Comparison of ENCODE assay signal across 18 cellular contexts in genomic region chr13:32408999-32409313, GRCh38. TPM values are rescaled to one million over a fixed set of nuclear protein-coding genes. Genes with fewer than 3 reads are reported as not detected.
A peak's percentile ranks its signal among the peaks of the same experiment; 100 is the strongest.
DNase-seq lines count a peak whose midpoint lies in the region; ATAC-seq and TF ChIP-seq lines count a peak whose summit lies in the region.
"Had no signal": no experiment of that assay in that cellular context is flagged by ENCODE, and none has a peak within 500 bp of the region (broad histone marks: within the 10 kb centered on the region; RNA-seq: fewer than 3 reads in every experiment).

No MANE protein-coding gene starts in this region.

- no peak overlapping the region for H3K4me3 Mint-ChIP-seq in activated CD4-positive, alpha-beta T cell treated with anti-CD3 and anti-CD28 coated beads, Interleukin-2, amount 10 ng/mL, durations not matched to agents 24 days and 14 days

- H3K36me3 ChIP-seq in hepatocyte (replicated peaks; ENCODE audit: insufficient read depth, low read depth) (no peaks in the 10 kb centered on the region), upper lobe of right lung (peaks cover 23% of the 10 kb centered on the region), mesendoderm (ENCODE audit: control insufficient read depth, insufficient read depth, low read length) (no peaks in the 10 kb centered on the region), esophagus muscularis mucosa (peaks cover 0 to 26% (median 3%) of the 10 kb centered on the region in 4 donors)
- H3K36me3 ChIP-seq: neural progenitor cell had no signal

- TF ChIP-seq CTCF in hepatocyte (IDR thresholded peaks at IDR 0.05; ENCODE audit: poor library complexity) (no peak), upper lobe of right lung (IDR thresholded peaks at IDR 0.05) (no peak), esophagus muscularis mucosa (IDR thresholded peaks at IDR 0.05) (no peak)

- 83% methylated on average over 6 of the region's 6 CpGs for WGBS in hepatocyte (ENCODE audit: low lambda C conversion rate, missing lambda C conversion rate)
- no CpG with 5 or more reads among the region's 6 CpGs for WGBS in mesendoderm (ENCODE audit: extremely low coverage, insufficient coverage, low lambda C conversion rate)
- WGBS in esophagus muscularis mucosa, result 89% methylated on average over 6 of the region's 6 CpGs

- peaks cover 26% of the 10 kb centered on the region for H3K36me3 Mint-ChIP-seq in activated CD4-positive, alpha-beta T cell treated with anti-CD3 and anti-CD28 coated beads, Interleukin-2, amount 10 ng/mL, durations not matched to agents 24 days and 14 days (ENCODE audit: low read depth)

- intact Hi-C loops in activated CD4-positive, alpha-beta T cell treated with anti-CD3 and anti-CD28 coated beads, Interleukin-2, amount 10 ng/mL, durations not matched to agents 24 days and 14 days (cut with micrococcal nuclease), result no loop called here
- intact Hi-C loops in upper lobe of right lung (cut with DNase I), result no loop called here
- intact Hi-C loops in esophagus muscularis mucosa (cut with DNase I), result no loop called here

- H3K4me2 ChIP-seq in hepatocyte (no peak overlapping the region), mesendoderm (ENCODE audit: low read length) (no peak overlapping the region)

- no peaks in the 10 kb centered on the region for H3K79me1 ChIP-seq in mesendoderm (ENCODE audit: low read length)

- no peak overlapping the region for H4K8ac ChIP-seq in mesendoderm (ENCODE audit: low read depth, low read length)

- no peak overlapping the region for H2BK5ac ChIP-seq in mesendoderm (ENCODE audit: low read length)

- no peak overlapping the region for H3K9ac ChIP-seq in mesendoderm (ENCODE audit: low read length)
- H3K9ac ChIP-seq: neural progenitor cell had no signal

- H4K5ac ChIP-seq in mesendoderm (ENCODE audit: low read length), result no peak overlapping the region

- no peaks in the 10 kb centered on the region for H3K79me2 ChIP-seq in hepatocyte
- no peaks in the 10 kb centered on the region for H3K79me2 ChIP-seq in mesendoderm (ENCODE audit: control insufficient read depth, insufficient read depth, low read length)

- peak; percentile 31 for ATAC-seq in upper lobe of right lung

- H3K9me3 ChIP-seq in hepatocyte (ENCODE audit: low read depth) (no peaks in the 10 kb centered on the region), upper lobe of right lung (no peaks in the 10 kb centered on the region), esophagus muscularis mucosa (no peaks in the 10 kb centered on the region)

- no peaks in the 10 kb centered on the region for H3K27me3 Mint-ChIP-seq in activated CD4-positive, alpha-beta T cell treated with anti-CD3 and anti-CD28 coated beads, Interleukin-2, amount 10 ng/mL, durations not matched to agents 24 days and 14 days

- TF ChIP-seq EP300 in esophagus muscularis mucosa (IDR thresholded peaks at IDR 0.05), result no peak

- H3K23ac ChIP-seq in mesendoderm (ENCODE audit: low read length), result no peak overlapping the region

- no peak overlapping the region for H2BK15ac ChIP-seq in mesendoderm (replicated peaks; ENCODE audit: low read depth)

- no peaks in the 10 kb centered on the region for H3K9me3 Mint-ChIP-seq in activated CD4-positive, alpha-beta T cell treated with anti-CD3 and anti-CD28 coated beads, Interleukin-2, amount 10 ng/mL, durations not matched to agents 24 days and 14 days
- H3K9me3 Mint-ChIP-seq: activated naive CD4-positive, alpha-beta T cell treated with anti-CD3 and anti-CD28 coated beads for 36 hours; mesothelial cell of epicardium; neural progenitor cell had no signal

- H2AFZ ChIP-seq in hepatocyte, result peak overlapping the region; percentile 57

- H3K56ac ChIP-seq in mesendoderm (ENCODE audit: low read length), result no peak overlapping the region

- no peaks in the 10 kb centered on the region for H3K9me2 ChIP-seq in hepatocyte (replicated peaks; ENCODE audit: insufficient read depth)

- H3K4me3 ChIP-seq in hepatocyte, result no peak overlapping the region
- no peak overlapping the region for H3K4me3 ChIP-seq in upper lobe of right lung
- no peak overlapping the region for H3K4me3 ChIP-seq in mesendoderm (ENCODE audit: low read length)
- H3K4me3 ChIP-seq in esophagus muscularis mucosa, result no peak overlapping the region

- H3K27ac ChIP-seq in hepatocyte (no peak overlapping the region), upper lobe of right lung (no peak overlapping the region), mesendoderm (ENCODE audit: low read depth, low read length) (no peak overlapping the region), esophagus muscularis mucosa (replicated peaks in 1 of 4) (no peak overlapping the region)
- H3K27ac ChIP-seq: neural progenitor cell had no signal

- peaks cover 21% of the 10 kb centered on the region for H3K4me1 Mint-ChIP-seq in activated CD4-positive, alpha-beta T cell treated with anti-CD3 and anti-CD28 coated beads, Interleukin-2, amount 10 ng/mL, durations not matched to agents 24 days and 14 days

- H3K27me3 ChIP-seq in hepatocyte, result no peaks in the 10 kb centered on the region
- no peaks in the 10 kb centered on the region for H3K27me3 ChIP-seq in upper lobe of right lung
- no peaks in the 10 kb centered on the region for H3K27me3 ChIP-seq in mesendoderm (ENCODE audit: insufficient read depth, low read length, poor library complexity)
- no peaks in the 10 kb centered on the region for H3K27me3 ChIP-seq in esophagus muscularis mucosa

- no peak for DNase-seq in activated CD4-positive, alpha-beta T cell treated with anti-CD3 and anti-CD28 coated beads, Interleukin-2, amount 10 ng/mL, durations not matched to agents 24 days and 14 days
- no peak for DNase-seq in activated CD4-positive, alpha-beta T cell treated with anti-CD3 and anti-CD28 coated beads for 48 hours
- DNase-seq in SHP77 (lab: John Stamatoyannopoulos, UW) (peak; percentile 32 to 51), hepatocyte (ENCODE audit: low spot score) (no peak), upper lobe of right lung (no peak), hepatic stellate cell (ENCODE audit: low spot score) (no peak), mesendoderm (no peak), esophagus muscularis mucosa (ENCODE audit: extremely low spot score) (no peak)
- DNase-seq: activated CD4-positive, alpha-beta T cell treated with anti-CD3 and anti-CD28 coated beads for 4 hours; activated naive CD4-positive, alpha-beta T cell treated with anti-CD3 and anti-CD28 coated beads for 36 hours; cortex of kidney; NCI-H187; SIG-M5; stimulated activated CD4-positive, alpha-beta T cell treated with anti-CD3 and anti-CD28 coated beads, Interleukin-2, amount 100 ng/mL, for 24 hours; T1000 had no signal

- peaks cover 8% of the 10 kb centered on the region for H3K4me1 ChIP-seq in hepatocyte (ENCODE audit: insufficient read depth)
- H3K4me1 ChIP-seq in upper lobe of right lung, result no peaks in the 10 kb centered on the region
- H3K4me1 ChIP-seq in mesendoderm (ENCODE audit: control insufficient read depth, low read depth, low read length), result no peaks in the 10 kb centered on the region
- H3K4me1 ChIP-seq in esophagus muscularis mucosa, result peaks cover 0 to 13% (median 7%) of the 10 kb centered on the region in 4 donors

- peak overlapping the region; percentile 82 for H3K27ac Mint-ChIP-seq in activated CD4-positive, alpha-beta T cell treated with anti-CD3 and anti-CD28 coated beads, Interleukin-2, amount 10 ng/mL, durations not matched to agents 24 days and 14 days
- H3K27ac Mint-ChIP-seq: neural progenitor cell had no signal

- H3K18ac ChIP-seq in mesendoderm (ENCODE audit: low read length), result no peak overlapping the region

- H2AK5ac ChIP-seq in mesendoderm (ENCODE audit: low read length), result no peak overlapping the region

- no peak overlapping the region for H3K4ac ChIP-seq in mesendoderm (ENCODE audit: low read depth, low read length)

- no peak for TF ChIP-seq POLR2A in esophagus muscularis mucosa (IDR thresholded peaks at IDR 0.05; ENCODE audit: low read depth)

- no peaks in the 10 kb centered on the region for H4K20me1 ChIP-seq in hepatocyte (ENCODE audit: insufficient read depth, poor library complexity, severe bottlenecking)

- no peak overlapping the region for H2BK120ac ChIP-seq in mesendoderm (ENCODE audit: low read depth, low read length)

RNA-seq across cellular contexts. Expression of gene N4BP2L1, which starts 19.0 kb away (rescaled TPM):
- 16.6 and 17.9 TPM in 2 replicates for total RNA-seq in activated CD4-positive, alpha-beta T cell treated with anti-CD3 and anti-CD28 coated beads, Interleukin-2, amount 10 ng/mL, durations not matched to agents 24 days and 14 days
- total RNA-seq in hepatocyte, result 5.2 and 7.1 TPM in 2 replicates
- polyA plus RNA-seq in hepatocyte, result 4.8 TPM in 2 replicates
- 25.3 TPM for total RNA-seq in upper lobe of right lung
- polyA plus RNA-seq in mesendoderm (2013, experiment 1 of 2), result 1.4 TPM
- polyA plus RNA-seq in mesendoderm (2013, experiment 2 of 2), result 1.7 TPM
- 10 to 100 TPM in 3 of 4 donors, 1 to 10 TPM in 1; 9.0 to 19.6 (median 11.6) TPM for total RNA-seq in esophagus muscularis mucosa
- total RNA-seq: HT-29 had no signal

Comparison
In these comparisons a context has a peak if more than half of its experiments do, and no peak if none do; other contexts are left out.
1. DNase-seq: peak in SHP77 (2 of 2); none in activated CD4-positive, alpha-beta T cell treated with anti-CD3 and anti-CD28 coated beads, Interleukin-2, amount 10 ng/mL, durations not matched to agents 24 days and 14 days (single experiment), activated CD4-positive, alpha-beta T cell treated with anti-CD3 and anti-CD28 coated beads for 48 hours (single experiment), hepatocyte (single experiment), upper lobe of right lung (single experiment), hepatic stellate cell (single experiment), mesendoderm (single experiment) and esophagus muscularis mucosa (single experiment).